ENCODE assay signal across 1 cellular context in genomic region chr17:82314012-82314720, GRCh38.
TF ChIP-seq lines count a peak whose summit lies in the region.

No MANE protein-coding gene starts in this region.

TF ChIP-seq in HepG2, 621 proteins besides CTCF, POLR2A, EP300 and RAD21:
- TF ChIP-seq AGO2 (optimal IDR thresholded peaks at IDR 0.05; ENCODE audit: low read depth, low read length): peak; percentile 60
- TF ChIP-seq ZFP36L1 (CRISPR knock-in tag; IDR thresholded peaks at IDR 0.05): no peak
- peak; percentile 9; the same call in 1 of the 2 replicates for TF ChIP-seq ZNF687 (CRISPR knock-in tag; IDR thresholded peaks at IDR 0.05)
- 0 out of 2 replicates have a peak, but pooled peaks have one; percentile 14 for TF ChIP-seq RBFOX2 (IDR thresholded peaks at IDR 0.05; ENCODE audit: low read depth, low read length)
- no peak for TF ChIP-seq ZBED4 (CRISPR knock-in tag; IDR thresholded peaks at IDR 0.05; ENCODE audit: borderline replicate concordance)
